In genomic region chr18:67301592-67301991, GRCh38 we compare ENCODE assay signal across 19 cellular contexts.
A peak's percentile ranks its signal among the peaks of the same experiment; 100 is the strongest.
DNase-seq lines count a peak whose midpoint lies in the region; ATAC-seq, FAIRE-seq and TF ChIP-seq lines count a peak whose summit lies in the region.
"Had no signal": no experiment of that assay in that cellular context is flagged by ENCODE, and none has a peak within 500 bp of the region (broad histone marks: within the 10 kb centered on the region; RNA-seq: fewer than 3 reads in every experiment).

No MANE protein-coding gene starts in this region.

- H3K4me3 ChIP-seq in MM.1S (ENCODE audit: low read length) = no peak overlapping the region
- peak overlapping the region in 1 of 3 experiments; percentile 8 for H3K4me3 ChIP-seq in mammary epithelial cell (replicated peaks in 1 of 3; ENCODE audit: insufficient read depth in 1 of 3, low read depth in 2 of 3, low read length in 3 of 3)
- H3K4me3 ChIP-seq in right lobe of liver = no peak overlapping the region
- H3K4me3 ChIP-seq: left ventricle myocardium inferior, upper lobe of left lung had no signal

- H3K27ac ChIP-seq in MM.1S (ENCODE audit: low read length) (no peak overlapping the region), mammary epithelial cell (ENCODE audit: insufficient read depth, low read depth, low read length) (peak overlapping the region; percentile 42), right lobe of liver (no peak overlapping the region)
- H3K27ac ChIP-seq: left ventricle myocardium inferior, upper lobe of left lung had no signal

- TF ChIP-seq POLR2A in right lobe of liver (IDR thresholded peaks at IDR 0.05) = no peak

- intact Hi-C loops in mammary epithelial cell (cut with micrococcal nuclease) (no loop called here), right lobe of liver (cut with DNase I) (no loop called here)

- CTCF ChIA-PET in mammary epithelial cell (lab: Charles Lee; ENCODE audit: low non-redundant PET) = interaction anchor here (0.6 kb wide), 1 partner anchor 57 kb away, joined by 3 read pairs; no protein-coding TSS in a partner anchor

- DNase-seq in EL (peak; percentile 15), MM.1S (no peak), mammary epithelial cell (peak; percentile 65), myocyte (ENCODE audit: low read depth) (peak; percentile 6), right lobe of liver (no peak), GM19239 (ENCODE audit: insufficient read length, low spot score) (no peak), cerebellar cortex (ENCODE audit: low spot score) (no peak)
- DNase-seq in stimulated activated CD4-positive, alpha-beta T cell treated with anti-CD3 and anti-CD28 coated beads, Interleukin-4, amount 100 ng/mL, for 1 hour = no peak
- DNase-seq: activated CD4-positive, alpha-beta T cell treated with anti-CD3 and anti-CD28 coated beads, Interleukin-2, amount 50 U/mL, for 1 hour; activated gamma-delta T cell treated with Interleukin-2 at 50 U/mL for 16 hours; C1 segment of cervical spinal cord; cerebellar nuclear complex; hippocampal formation; left ventricle myocardium inferior; naive B cell; NCI-H2029 treated with DMSO at 0.1 percent for 48 hours; NCI-H774; stimulated activated CD4-positive, alpha-beta T cell treated with anti-CD3 and anti-CD28 coated beads, Interleukin-2, amount 100 ng/mL, for 48 hours; upper lobe of left lung had no signal

- H3K36me3 ChIP-seq in MM.1S (replicated peaks; ENCODE audit: insufficient read depth, low read length) (no peaks in the 10 kb centered on the region), mammary epithelial cell (ENCODE audit: insufficient read depth, low read length) (no peaks in the 10 kb centered on the region), right lobe of liver (no peaks in the 10 kb centered on the region)
- H3K36me3 ChIP-seq: left ventricle myocardium inferior, upper lobe of left lung had no signal

- in situ Hi-C loops in mammary epithelial cell (cut with MboI; ENCODE audit: low sequenced_read_pairs in 2 of 2) = no loop called here

- H3K4me2 ChIP-seq in MM.1S (ENCODE audit: low read depth, low read length) = no peak overlapping the region; the same call in 1 of the 2 replicates
- peak overlapping the region; percentile 70 for H3K4me2 ChIP-seq in mammary epithelial cell (ENCODE audit: insufficient read depth, low read depth, low read length)

- H3K9ac ChIP-seq in MM.1S (ENCODE audit: low read length) (no peak overlapping the region), mammary epithelial cell (ENCODE audit: insufficient read depth, low read length) (no peak overlapping the region)

- H3K79me2 ChIP-seq in MM.1S (ENCODE audit: low read length) (no peaks in the 10 kb centered on the region), mammary epithelial cell (ENCODE audit: insufficient read depth, low read length) (no peaks in the 10 kb centered on the region)

- no TSS peak for BruUV-seq in mammary epithelial cell (replicated peaks; lab: Mats Ljungman, UMichigan)

- no peaks in the 10 kb centered on the region for H3F3A ChIP-seq in MM.1S (ENCODE audit: insufficient read depth, low read length)

- dilution Hi-C loops in mammary epithelial cell (cut with HindIII; ENCODE audit: low sequenced_read_pairs) = no loop called here

- H2AFZ ChIP-seq in MM.1S (ENCODE audit: low read length) (peak overlapping the region; percentile 4), mammary epithelial cell (ENCODE audit: low read depth, low read length) (peak overlapping the region; percentile 94)

- no peak for FAIRE-seq in GM19239 (lab: Jason Lieb, UNC)

- H3K9me2 ChIP-seq in MM.1S (replicated peaks; ENCODE audit: insufficient read depth, low read length) = no peaks in the 10 kb centered on the region

- no peaks in the 10 kb centered on the region for H4K20me1 ChIP-seq in MM.1S (ENCODE audit: insufficient read depth, low read length)
- H4K20me1 ChIP-seq in mammary epithelial cell (ENCODE audit: insufficient read depth, low read length) = no peaks in the 10 kb centered on the region

- H3K27me3 ChIP-seq in MM.1S (replicated peaks; ENCODE audit: insufficient read depth, low read length) (no peaks in the 10 kb centered on the region), mammary epithelial cell (ENCODE audit: insufficient read depth, low read length) (no peaks in the 10 kb centered on the region), right lobe of liver (no peaks in the 10 kb centered on the region)
- H3K27me3 ChIP-seq: upper lobe of left lung had no signal

- no peaks in the 10 kb centered on the region for H3K4me1 ChIP-seq in MM.1S (ENCODE audit: low read length)
- peaks cover 7% of the 10 kb centered on the region for H3K4me1 ChIP-seq in mammary epithelial cell (ENCODE audit: insufficient read depth, low read length)
- no peaks in the 10 kb centered on the region for H3K4me1 ChIP-seq in right lobe of liver
- H3K4me1 ChIP-seq: left ventricle myocardium inferior, upper lobe of left lung had no signal

- 80% methylated on average over 1 of the region's 1 CpG for WGBS in mammary epithelial cell (ENCODE audit: low coverage, missing lambda C conversion rate)
- WGBS in right lobe of liver (ENCODE audit: insufficient coverage, low coverage, low lambda C conversion rate, missing lambda C conversion rate) = 71% methylated on average over 1 of the region's 1 CpG

- ATAC-seq in right lobe of liver = no peak

- TF ChIP-seq CTCF in MM.1S (IDR thresholded peaks at IDR 0.05; ENCODE audit: low read length) (no peak), mammary epithelial cell (conservative IDR thresholded peaks at IDR 0.05 in 1 of 2, IDR thresholded peaks at IDR 0.05 in 1 of 2; ENCODE audit: extremely low read depth in 1 of 2, insufficient read depth in 1 of 2, low read depth in 1 of 2, low read length in 2 of 2) (no peak), right lobe of liver (IDR thresholded peaks at IDR 0.05) (no peak)

- H3K9me3 ChIP-seq in MM.1S (replicated peaks; ENCODE audit: insufficient read depth, low read length) = no peaks in the 10 kb centered on the region
- H3K9me3 ChIP-seq in mammary epithelial cell (replicated peaks; ENCODE audit: insufficient read depth, low read length) = no peaks in the 10 kb centered on the region
- H3K9me3 ChIP-seq in right lobe of liver = no peaks in the 10 kb centered on the region

Comparison
In these comparisons a context has a peak if more than half of its experiments do, and no peak if none do; other contexts are left out.
1. DNase-seq: peak in EL (single experiment), mammary epithelial cell (single experiment) and myocyte (single experiment); none in MM.1S (single experiment), right lobe of liver (0 of 3), GM19239 (single experiment), cerebellar cortex (single experiment) and stimulated activated CD4-positive, alpha-beta T cell treated with anti-CD3 and anti-CD28 coated beads, Interleukin-4, amount 100 ng/mL, for 1 hour (single experiment).